In the genomic region with DNA sequence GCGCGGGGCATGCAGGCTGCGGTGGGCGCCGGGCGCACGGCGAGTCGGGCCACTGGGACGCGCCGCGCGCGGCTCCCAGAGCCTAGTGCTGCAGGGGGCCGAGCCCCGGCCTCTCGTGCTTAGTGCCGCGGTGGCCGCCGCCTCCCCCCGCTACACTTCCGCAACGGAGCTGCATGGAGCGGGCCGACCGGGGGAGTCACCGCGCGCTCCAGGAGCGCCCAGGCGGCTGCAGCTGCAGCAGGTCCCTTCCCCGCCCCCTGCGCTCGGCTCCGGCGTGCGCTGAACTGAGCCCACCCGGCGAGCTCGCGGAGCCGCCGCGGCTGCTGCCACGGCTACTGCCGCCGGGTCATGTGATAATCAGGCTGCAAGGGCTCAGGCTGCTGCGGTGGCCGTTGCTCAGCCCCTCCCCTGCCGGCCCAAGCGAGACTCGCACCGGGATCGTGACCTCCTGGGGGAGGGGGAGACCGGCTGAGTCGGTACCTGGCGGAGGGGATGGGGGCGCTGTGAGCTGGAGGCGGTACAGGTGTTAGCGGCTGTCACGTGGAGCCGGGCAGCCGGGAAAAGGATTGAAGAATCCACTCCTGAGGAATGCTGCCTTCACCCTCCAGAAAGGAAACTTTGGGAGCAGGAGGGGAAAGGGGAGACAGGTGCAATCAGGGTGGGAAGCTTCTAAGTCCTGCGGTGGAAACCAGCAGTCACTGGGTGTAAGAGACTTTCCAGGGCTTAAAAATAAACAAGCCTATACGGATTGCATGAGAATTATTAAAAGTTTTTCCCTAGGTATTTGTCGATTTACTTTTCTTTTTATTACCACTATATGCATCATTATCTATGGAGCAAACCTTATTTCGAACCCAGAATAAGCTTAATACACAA, we compare ENCODE assay signal across 8 cellular contexts. TPM values are rescaled to one million over a fixed set of nuclear protein-coding genes. Genes with fewer than 3 reads are reported as not detected.
DNase-seq lines count a peak whose midpoint lies in the region; ATAC-seq, FAIRE-seq and TF ChIP-seq lines count a peak whose summit lies in the region.

A gene with protein sequence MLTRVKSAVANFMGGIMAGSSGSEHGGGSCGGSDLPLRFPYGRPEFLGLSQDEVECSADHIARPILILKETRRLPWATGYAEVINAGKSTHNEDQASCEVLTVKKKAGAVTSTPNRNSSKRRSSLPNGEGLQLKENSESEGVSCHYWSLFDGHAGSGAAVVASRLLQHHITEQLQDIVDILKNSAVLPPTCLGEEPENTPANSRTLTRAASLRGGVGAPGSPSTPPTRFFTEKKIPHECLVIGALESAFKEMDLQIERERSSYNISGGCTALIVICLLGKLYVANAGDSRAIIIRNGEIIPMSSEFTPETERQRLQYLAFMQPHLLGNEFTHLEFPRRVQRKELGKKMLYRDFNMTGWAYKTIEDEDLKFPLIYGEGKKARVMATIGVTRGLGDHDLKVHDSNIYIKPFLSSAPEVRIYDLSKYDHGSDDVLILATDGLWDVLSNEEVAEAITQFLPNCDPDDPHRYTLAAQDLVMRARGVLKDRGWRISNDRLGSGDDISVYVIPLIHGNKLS (minus strand): TSS at position 352 of the 876 bp plus-strand sequence. CDS start 414 bp downstream, outside the sequence.

- TF ChIP-seq POLR2A in GM12891 (IDR thresholded peaks at IDR 0.05; ENCODE audit: low read depth, low read length) (no peak), NB4 (IDR thresholded peaks at IDR 0.05; ENCODE audit: extremely low read depth, insufficient read length) (peak; percentile 43)

- DNase-seq in A172 (ENCODE audit: low spot score) (peak; percentile 37), GM12891 (ENCODE audit: insufficient read length, low spot score) (peak; percentile 73), NB4 (ENCODE audit: low read depth) (peak; percentile 81), SW 1271 (lab: John Stamatoyannopoulos, UW) (peak; percentile 62 to 66), coronary artery (ENCODE audit: low spot score) (peak; percentile 76)
- peak; percentile 21 for DNase-seq in stimulated activated CD4-positive, alpha-beta T cell treated with anti-CD3 and anti-CD28 coated beads, Interleukin-1b, Interleukin-23, amount 100 ng/mL, for 48 hours

- no peaks in the 10 kb centered on the region for H3K27me3 ChIP-seq in layer of hippocampus (ENCODE audit: control insufficient read depth, insufficient read depth, low read length)

- ATAC-seq in HG02759 (IDR thresholded peaks at IDR 0.05; ENCODE audit: unreplicated experiment), result peak; percentile 82

- peak within 1 kb of the TSS; percentile 41 for H3K4me3 ChIP-seq in NB4 (ENCODE audit: low read depth, low read length)
- H3K4me3 ChIP-seq in coronary artery, result peak within 1 kb of the TSS; percentile 73

- peak; percentile 81 for FAIRE-seq in GM12891 (lab: Jason Lieb, UNC)

- H3K27ac ChIP-seq in coronary artery (peak within 1 kb of the TSS; percentile 38 to 79), layer of hippocampus (ENCODE audit: low read depth, low read length) (peak within 1 kb of the TSS; percentile 89)

- TF ChIP-seq CTCF in NB4 (IDR thresholded peaks at IDR 0.05; ENCODE audit: low read depth, low read length), result peak; percentile 13
- TF ChIP-seq CTCF in coronary artery (IDR thresholded peaks at IDR 0.05), result no peak

TF ChIP-seq in GM12891, 5 proteins besides CTCF, POLR2A, EP300 and RAD21:
- no peak for TF ChIP-seq POU2F2 (IDR thresholded peaks at IDR 0.05; ENCODE audit: low read depth, low read length)
- TF ChIP-seq PAX5 (IDR thresholded peaks at IDR 0.05; ENCODE audit: insufficient read depth, low read length, severe bottlenecking), result no peak
- TF ChIP-seq SPI1 (IDR thresholded peaks at IDR 0.05; ENCODE audit: low read depth, low read length), result no peak
- no peak for TF ChIP-seq POLR2AphosphoS5 (IDR thresholded peaks at IDR 0.05; ENCODE audit: low read depth, low read length)
- no peak for TF ChIP-seq TAF1 (IDR thresholded peaks at IDR 0.05; ENCODE audit: low read depth, low read length)

RNA-seq across cellular contexts. Expression of the gene that starts here (rescaled TPM):
- total RNA-seq in A172 (2014; rRNA removed; shearing (Covaris generic)), result 7.0 and 9.2 TPM in 2 replicates
- polyA plus RNA-seq in GM12891 (2012; ENCODE audit: low read depth, missing spikeins), result 0.72 TPM

Comparison
In these comparisons a context has a peak if more than half of its experiments do, and no peak if none do; other contexts are left out.
1. Peak in every context shown above with its lines: DNase-seq, ATAC-seq, H3K4me3 ChIP-seq and H3K27ac ChIP-seq.
2. DNase-seq: peak in every context shown above with its lines; median percentile 81 in NB4; 76 in coronary artery; 73 in GM12891; 64 in SW 1271; 37 in A172; 21 in stimulated activated CD4-positive, alpha-beta T cell treated with anti-CD3 and anti-CD28 coated beads, Interleukin-1b, Interleukin-23, amount 100 ng/mL, for 48 hours.